Comparison of ENCODE assay signal across 12 cellular contexts in genomic region chr21:41899431-41900202, GRCh38. TPM values are rescaled to one million over a fixed set of nuclear protein-coding genes. Genes with fewer than 3 reads are reported as not detected.
DNase-seq lines count a peak whose midpoint lies in the region; ATAC-seq lines count a peak whose summit lies in the region.
"Had no signal": no experiment of that assay in that cellular context is flagged by ENCODE, and none has a peak within 500 bp of the region (broad histone marks: within the 10 kb centered on the region; RNA-seq: fewer than 3 reads in every experiment).

No MANE protein-coding gene starts in this region.

- peaks cover 9 to 41% (median 24%) of the 10 kb centered on the region in 7 donors for H3K4me1 Mint-ChIP-seq in naive thymus-derived CD4-positive, alpha-beta T cell
- peaks cover 13% of the 10 kb centered on the region for H3K4me1 Mint-ChIP-seq in stimulated activated memory B cell treated with anti-CD40 and anti-IgM and Interleukin-4, amounts not matched to agents 10 μg/mL and 1 μg/mL and 100 μg/mL, for 72 hours

- H3K27ac Mint-ChIP-seq in naive thymus-derived CD4-positive, alpha-beta T cell: peak overlapping the region in 7 of 9 donors; percentile 40 to 84 (median 59)
- H3K27ac Mint-ChIP-seq in stimulated activated memory B cell treated with anti-CD40 and anti-IgM and Interleukin-4, amounts not matched to agents 10 μg/mL and 1 μg/mL and 100 μg/mL, for 72 hours: no peak overlapping the region

- H3K4me3 Mint-ChIP-seq in naive thymus-derived CD4-positive, alpha-beta T cell: peak overlapping the region in 7 of 10 donors; percentile 44 to 73 (median 63)
- no peak overlapping the region for H3K4me3 Mint-ChIP-seq in stimulated activated memory B cell treated with anti-CD40 and anti-IgM and Interleukin-4, amounts not matched to agents 10 μg/mL and 1 μg/mL and 100 μg/mL, for 72 hours

- CTCF ChIA-PET in naive thymus-derived CD4-positive, alpha-beta T cell (lab: Charles Lee): interaction anchor here (1.0 kb wide), 1 partner anchor 209 kb away, joined by 3 read pairs; no protein-coding TSS in a partner anchor

- no peaks in the 10 kb centered on the region for H3K27me3 ChIP-seq in naive thymus-derived CD4-positive, alpha-beta T cell (ENCODE audit: control insufficient read depth in 2 of 2, insufficient read depth in 2 of 2, low read length in 2 of 2)
- H3K27me3 ChIP-seq: cardiac muscle cell had no signal

- H3K36me3 ChIP-seq in naive thymus-derived CD4-positive, alpha-beta T cell (ENCODE audit: control insufficient read depth in 2 of 3, insufficient read depth in 3 of 3, low read length in 3 of 3): peaks cover 0 to 29% (median 0%) of the 10 kb centered on the region in 3 experiments
- H3K36me3 ChIP-seq: cardiac muscle cell had no signal

- H3K36me3 Mint-ChIP-seq in naive thymus-derived CD4-positive, alpha-beta T cell: peaks cover 8 to 41% (median 15%) of the 10 kb centered on the region in 5 donors
- H3K36me3 Mint-ChIP-seq in stimulated activated memory B cell treated with anti-CD40 and anti-IgM and Interleukin-4, amounts not matched to agents 10 μg/mL and 1 μg/mL and 100 μg/mL, for 72 hours: peaks cover 70% of the 10 kb centered on the region

- H3K27me3 Mint-ChIP-seq in naive thymus-derived CD4-positive, alpha-beta T cell: no peaks in the 10 kb centered on the region
- H3K27me3 Mint-ChIP-seq in stimulated activated memory B cell treated with anti-CD40 and anti-IgM and Interleukin-4, amounts not matched to agents 10 μg/mL and 1 μg/mL and 100 μg/mL, for 72 hours: no peaks in the 10 kb centered on the region

- H3K27ac ChIP-seq in naive thymus-derived CD4-positive, alpha-beta T cell (ENCODE audit: low read depth, low read length): no peak overlapping the region
- H3K27ac ChIP-seq: 22Rv1, cardiac muscle cell had no signal

- intact Hi-C loops in naive thymus-derived CD4-positive, alpha-beta T cell (cut with micrococcal nuclease): loop anchor here in 1 of 2 donors (5.0 kb wide), 1 partner anchor 163 kb away; no protein-coding TSS in a partner anchor

- no peaks in the 10 kb centered on the region for H3K9me3 Mint-ChIP-seq in naive thymus-derived CD4-positive, alpha-beta T cell
- H3K9me3 Mint-ChIP-seq in stimulated activated memory B cell treated with anti-CD40 and anti-IgM and Interleukin-4, amounts not matched to agents 10 μg/mL and 1 μg/mL and 100 μg/mL, for 72 hours: no peaks in the 10 kb centered on the region

- ATAC-seq in naive thymus-derived CD4-positive, alpha-beta T cell: peak; percentile 40
- peak; percentile 61 for ATAC-seq in stimulated activated memory B cell treated with anti-CD40 and anti-IgM and Interleukin-4, amounts not matched to agents 10 μg/mL and 1 μg/mL and 100 μg/mL, for 72 hours
- no peak for ATAC-seq in GM21360 (IDR thresholded peaks at IDR 0.05; ENCODE audit: unreplicated experiment)

- POLR2A ChIA-PET in naive thymus-derived CD4-positive, alpha-beta T cell (lab: Charles Lee): no interaction called here

- DNase-seq in NK-92 treated with Interleukin-12 subunit alpha and Interleukin-12 subunit beta, amount 100 ng/mL, for 24 hours (lab: John Stamatoyannopoulos, UW): peak; percentile 62
- DNase-seq in NK-92 (lab: John Stamatoyannopoulos, UW; ENCODE audit: unreplicated experiment): no peak
- peak; percentile 19 for DNase-seq in activated T-cell treated with anti-CD3 and anti-CD28 coated beads for 4 hours
- peak in 6 of 9 donors; percentile 3 to 47 (median 8) for DNase-seq in naive thymus-derived CD4-positive, alpha-beta T cell
- no peak for DNase-seq in kidney tubule cell (ENCODE audit: low spot score)
- no peak for DNase-seq in NCI-H1694 treated with DMSO at 0.1 percent for 48 hours (lab: John Stamatoyannopoulos, UW)
- DNase-seq: NCI-H1417, NCI-H748 treated with DMSO at 0.1 percent for 48 hours had no signal

- peaks cover 4 to 16% of the 10 kb centered on the region in 2 donors for H3K4me1 ChIP-seq in naive thymus-derived CD4-positive, alpha-beta T cell (ENCODE audit: control insufficient read depth in 2 of 2, insufficient read depth in 2 of 2, low read length in 2 of 2)

- no peaks in the 10 kb centered on the region for H3K9me3 ChIP-seq in naive thymus-derived CD4-positive, alpha-beta T cell (ENCODE audit: control insufficient read depth in 2 of 3, low read length in 3 of 3)

- no peak overlapping the region for H3K4me3 ChIP-seq in naive thymus-derived CD4-positive, alpha-beta T cell (ENCODE audit: low read length)
- H3K4me3 ChIP-seq: cardiac muscle cell had no signal

RNA-seq across cellular contexts. Expression of gene PRDM15, which starts 20.5 kb away (rescaled TPM):
- 10 to 100 TPM in 4 of 5 experiments, 1 to 10 TPM in 1; 10.0 to 20.1 (median 15.9) TPM for total RNA-seq in naive thymus-derived CD4-positive, alpha-beta T cell
- 1 to 10 TPM; 1.3 to 2.0 TPM for polyA plus RNA-seq in naive thymus-derived CD4-positive, alpha-beta T cell

RNA-seq across cellular contexts. Expression of gene C2CD2, which starts 54.2 kb away (rescaled TPM):
- total RNA-seq in naive thymus-derived CD4-positive, alpha-beta T cell: 10 to 100 TPM in 4 of 5 experiments, 1 to 10 TPM in 1; 7.1 to 14.8 (median 14.0) TPM
- 1 to 10 TPM; 2.8 to 4.9 TPM for polyA plus RNA-seq in naive thymus-derived CD4-positive, alpha-beta T cell

Comparison
In these comparisons a context has a peak if more than half of its experiments do, and no peak if none do; other contexts are left out.
1. DNase-seq: peak in NK-92 treated with Interleukin-12 subunit alpha and Interleukin-12 subunit beta, amount 100 ng/mL, for 24 hours (single experiment), activated T-cell treated with anti-CD3 and anti-CD28 coated beads for 4 hours (single experiment) and naive thymus-derived CD4-positive, alpha-beta T cell (6 of 9); none in NK-92 (single experiment), kidney tubule cell (single experiment) and NCI-H1694 treated with DMSO at 0.1 percent for 48 hours (single experiment).